1 cellular context compared by ENCODE assay signal in genomic region chr3:191283400-191283799, GRCh38.
TF ChIP-seq lines count a peak whose summit lies in the region.

No MANE protein-coding gene starts in this region.

TF ChIP-seq in SK-N-SH, 30 proteins besides CTCF, POLR2A, EP300 and RAD21 (continued from another document):
- no peak for TF ChIP-seq IRF3 (IDR thresholded peaks at IDR 0.05; ENCODE audit: low read depth, low read length)
- TF ChIP-seq TAF1 (IDR thresholded peaks at IDR 0.05; ENCODE audit: borderline replicate concordance, low read depth, low read length), result no peak
- TF ChIP-seq ELF1 (IDR thresholded peaks at IDR 0.05), result no peak
- no peak for TF ChIP-seq REST (IDR thresholded peaks at IDR 0.05; ENCODE audit: low read depth, low read length)
